8 cellular contexts compared by ENCODE assay signal in the genomic region with DNA sequence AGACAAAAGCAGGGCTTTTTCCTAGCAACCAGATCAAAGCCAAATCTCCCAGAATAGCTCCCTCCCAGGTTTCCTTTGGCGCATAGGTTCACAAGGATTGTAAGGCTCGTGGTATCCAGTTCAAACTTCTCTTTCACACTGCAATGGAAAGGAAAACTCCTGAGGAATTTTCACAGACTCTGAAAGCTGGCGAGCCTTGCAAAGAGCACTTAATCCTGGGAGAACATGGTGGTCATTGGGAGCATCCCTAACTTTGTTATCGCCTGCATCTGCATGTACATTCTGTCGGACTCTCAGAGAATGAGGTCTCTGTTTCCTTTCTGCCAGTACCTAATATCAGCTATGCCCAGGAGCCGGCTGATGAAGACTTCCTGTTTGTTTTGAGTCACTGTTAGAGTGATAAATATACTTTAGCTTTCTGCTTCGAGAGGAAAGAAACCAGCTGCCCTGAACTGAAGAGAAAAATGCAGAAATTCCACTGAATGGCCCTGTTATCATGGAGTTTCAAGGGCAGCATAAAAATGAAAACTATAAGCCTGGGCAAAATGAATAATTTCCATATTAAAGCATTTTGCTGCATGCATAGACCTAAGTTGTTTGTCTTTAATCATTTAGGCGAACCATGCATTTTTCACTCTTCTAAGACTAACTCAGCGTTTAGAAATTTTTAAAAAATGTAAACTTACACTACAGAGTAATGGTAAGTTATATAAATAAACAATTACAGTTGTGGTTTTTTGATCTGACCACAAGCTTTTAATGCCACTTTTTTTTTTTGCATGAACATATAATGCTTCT.
DNase-seq lines count a peak whose midpoint lies in the region; ATAC-seq, FAIRE-seq and TF ChIP-seq lines count a peak whose summit lies in the region.

No MANE protein-coding gene starts in this region.

- intact Hi-C loops in natural killer cell (cut with micrococcal nuclease) = loop anchor here (5.0 kb wide), 4 partner anchors 41 to 269 kb away; no protein-coding TSS in a partner anchor

- TF ChIP-seq POLR2A in NB4 (IDR thresholded peaks at IDR 0.05; ENCODE audit: extremely low read depth, insufficient read length) = no peak

- peak overlapping the region; percentile 93 to 95 for H3K27ac Mint-ChIP-seq in natural killer cell
- no peak overlapping the region for H3K27ac Mint-ChIP-seq in activated naive CD8-positive, alpha-beta T cell treated with anti-CD3 and anti-CD28 coated beads for 36 hours

- peaks cover 59 to 61% of the 10 kb centered on the region in 2 donors for H3K4me1 Mint-ChIP-seq in natural killer cell
- H3K4me1 Mint-ChIP-seq in activated naive CD8-positive, alpha-beta T cell treated with anti-CD3 and anti-CD28 coated beads for 36 hours = peaks cover 3% of the 10 kb centered on the region

- TF ChIP-seq CTCF in NB4 (IDR thresholded peaks at IDR 0.05; ENCODE audit: low read depth, low read length) (no peak), cardiac fibroblast (IDR thresholded peaks at IDR 0.05; ENCODE audit: low read depth, low read length) (no peak), natural killer cell (IDR thresholded peaks at IDR 0.05) (no peak), GM13977 (IDR thresholded peaks at IDR 0.05; ENCODE audit: extremely low read depth, insufficient read depth, missing control alignments) (no peak)

- no peaks in the 10 kb centered on the region for H3K27me3 Mint-ChIP-seq in natural killer cell (ENCODE audit: low read depth in 2 of 2)
- peaks cover 9% of the 10 kb centered on the region for H3K27me3 Mint-ChIP-seq in activated naive CD8-positive, alpha-beta T cell treated with anti-CD3 and anti-CD28 coated beads for 36 hours

- H3K36me3 Mint-ChIP-seq in natural killer cell = no peaks in the 10 kb centered on the region
- H3K36me3 Mint-ChIP-seq in activated naive CD8-positive, alpha-beta T cell treated with anti-CD3 and anti-CD28 coated beads for 36 hours = peaks cover 3% of the 10 kb centered on the region

- H3K4me3 ChIP-seq in NB4 (ENCODE audit: low read depth, low read length) (no peak overlapping the region), cardiac fibroblast (replicated peaks in 1 of 2; ENCODE audit: low read depth in 2 of 2, low read length in 2 of 2) (no peak overlapping the region)

- H3K9me3 Mint-ChIP-seq in natural killer cell = peaks cover 0 to 2% of the 10 kb centered on the region in 2 donors
- H3K9me3 Mint-ChIP-seq in activated naive CD8-positive, alpha-beta T cell treated with anti-CD3 and anti-CD28 coated beads for 36 hours = peaks cover 4% of the 10 kb centered on the region

- in situ Hi-C loops in G401 (cut with HindIII; ENCODE audit: low sequenced_read_pairs) (no loop called here), GM13977 (cut with MboI; ENCODE audit: low pct_unique_long_range_greater_than_20kb, low sequenced_read_pairs, unreplicated experiment) (no loop called here)

- FAIRE-seq in GM18507 (lab: Jason Lieb, UNC) = peak; percentile 64

- peak overlapping the region; percentile 72 for H3K4me3 Mint-ChIP-seq in natural killer cell
- H3K4me3 Mint-ChIP-seq in activated naive CD8-positive, alpha-beta T cell treated with anti-CD3 and anti-CD28 coated beads for 36 hours = no peak overlapping the region

- peak; percentile 81 for ATAC-seq in HG02571 (IDR thresholded peaks at IDR 0.05; ENCODE audit: unreplicated experiment)
- ATAC-seq in natural killer cell = peak; percentile 53 to 70 (median 55)

- peak; percentile 4 for DNase-seq in GM18507 (ENCODE audit: extremely low spot score, insufficient read length, low read depth)
- peak; percentile 71 for DNase-seq in NB4 (ENCODE audit: low read depth)
- DNase-seq in cardiac fibroblast (ENCODE audit: low read depth in 2 of 2) = peak; percentile 63 to 67
- DNase-seq in natural killer cell = no peak
- no peak for DNase-seq in G401 (ENCODE audit: low spot score)
- DNase-seq in GM13977 (ENCODE audit: low spot score) = no peak
- DNase-seq in activated naive CD8-positive, alpha-beta T cell treated with anti-CD3 and anti-CD28 coated beads for 36 hours = no peak

Comparison
In these comparisons a context has a peak if more than half of its experiments do, and no peak if none do; other contexts are left out.
1. DNase-seq: peak in GM18507 (single experiment), NB4 (single experiment) and cardiac fibroblast (2 of 2); none in natural killer cell (single experiment), G401 (single experiment), GM13977 (single experiment) and activated naive CD8-positive, alpha-beta T cell treated with anti-CD3 and anti-CD28 coated beads for 36 hours (single experiment).